Comparison of ENCODE assay signal across 8 cellular contexts in genomic region chr7:100867040-100867795, GRCh38. TPM values are rescaled to one million over a fixed set of nuclear protein-coding genes. Genes with fewer than 3 reads are reported as not detected.
A peak's percentile ranks its signal among the peaks of the same experiment; 100 is the strongest.
DNase-seq lines count a peak whose midpoint lies in the region; ATAC-seq and TF ChIP-seq lines count a peak whose summit lies in the region.

Gene TRIP6 (plus strand): TSS chr7:100867387. CDS start chr7:100867498, 111 bp downstream.

- H3K27me3 ChIP-seq in iPS-18a (ENCODE audit: control insufficient read depth, insufficient read depth, low read length) (no peaks in the 10 kb centered on the region), sigmoid colon (no peaks in the 10 kb centered on the region)

- 1 to 3% methylated on average over 44 of the region's 44 CpGs for WGBS in sigmoid colon, 2 donors

- DNase-seq in EL (peak; percentile 96), T-helper 17 cell (peak in 2 of 3 donors; percentile 29 to 40), T47D (ENCODE audit: low read depth in 1 of 2, low spot score in 1 of 2) (peak; percentile 55 to 70), sigmoid colon (peak; percentile 96), OCI-M1 (lab: John Stamatoyannopoulos, UW) (no peak)

- no peaks in the 10 kb centered on the region for H3K27me3 Mint-ChIP-seq in T-helper 17 cell

- peak within 1 kb of the TSS; percentile 89 for H3K27ac Mint-ChIP-seq in T-helper 17 cell

- peak in 1 of 4 donors; percentile 59 for TF ChIP-seq EP300 in sigmoid colon (IDR thresholded peaks at IDR 0.05)

- H3K36me3 ChIP-seq in iPS-18a (ENCODE audit: control insufficient read depth, low read depth, low read length) (peaks cover 21% of the 10 kb centered on the region), sigmoid colon (peaks cover 0 to 27% (median 17%) of the 10 kb centered on the region in 4 donors)

- in situ Hi-C loops in T47D (cut with HindIII; ENCODE audit: low pct_unique_long_range_greater_than_20kb, low sequenced_read_pairs), result no loop called here

- H3K4me3 Mint-ChIP-seq in T-helper 17 cell, result peak within 1 kb of the TSS; percentile 86

- peak within 1 kb of the TSS; percentile 77 for H3K9ac ChIP-seq in iPS-18a (ENCODE audit: low read length)

- peak within 1 kb of the TSS; percentile 71 for H3K4me3 ChIP-seq in iPS-18a (ENCODE audit: low read length)
- peak within 1 kb of the TSS; percentile 73 to 89 (median 82) for H3K4me3 ChIP-seq in sigmoid colon

- H3K4me1 ChIP-seq in iPS-18a (ENCODE audit: control insufficient read depth, low read depth, low read length) (peaks cover 8% of the 10 kb centered on the region), sigmoid colon (peaks cover 0 to 38% (median 34%) of the 10 kb centered on the region in 4 donors)

- peaks cover 7% of the 10 kb centered on the region for H3K4me1 Mint-ChIP-seq in T-helper 17 cell

- peak in 1 of 2 donors; percentile 24 for TF ChIP-seq POLR2A in sigmoid colon (IDR thresholded peaks at IDR 0.05)

- TF ChIP-seq CTCF in sigmoid colon (IDR thresholded peaks at IDR 0.05), result no peak

- H3K27ac ChIP-seq in iPS-18a (ENCODE audit: low read length) (peak within 1 kb of the TSS; percentile 77), sigmoid colon (peak within 1 kb of the TSS; percentile 95 to 97 (median 96))

- ATAC-seq in HG03108 (IDR thresholded peaks at IDR 0.05; ENCODE audit: unreplicated experiment), result peak; percentile 59
- peak; percentile 63 for ATAC-seq in T-helper 17 cell
- no peak for ATAC-seq in HG03565 (IDR thresholded peaks at IDR 0.05; ENCODE audit: unreplicated experiment)

- peaks cover 5% of the 10 kb centered on the region for H3K36me3 Mint-ChIP-seq in T-helper 17 cell (ENCODE audit: low read depth)

- H3K9me3 ChIP-seq in T-helper 17 cell (ENCODE audit: control insufficient read depth, low read length, poor library complexity, severe bottlenecking) (no peaks in the 10 kb centered on the region), iPS-18a (ENCODE audit: control insufficient read depth, low read depth, low read length) (no peaks in the 10 kb centered on the region), sigmoid colon (no peaks in the 10 kb centered on the region)

- intact Hi-C loops in sigmoid colon (cut with DNase I), result loop anchor here (5.0 to 10.0 kb wide), 2 partner anchors 160 to 392 kb away; partner anchors contain the start of genes POP7 and TSC22D4

RNA-seq across cellular contexts. Expression of gene TRIP6, which starts in this region (rescaled TPM):
- 1 to 10 TPM; 8.5 to 9.8 TPM for total RNA-seq in T-helper 17 cell
- 10 to 100 TPM; 37.8 to 79.7 (median 51.1) TPM for total RNA-seq in sigmoid colon
- polyA plus RNA-seq in sigmoid colon, result 10 to 100 TPM; 12.0 to 45.9 (median 18.0) TPM
